ENCODE assay signal across 1 cellular context in the genomic region with DNA sequence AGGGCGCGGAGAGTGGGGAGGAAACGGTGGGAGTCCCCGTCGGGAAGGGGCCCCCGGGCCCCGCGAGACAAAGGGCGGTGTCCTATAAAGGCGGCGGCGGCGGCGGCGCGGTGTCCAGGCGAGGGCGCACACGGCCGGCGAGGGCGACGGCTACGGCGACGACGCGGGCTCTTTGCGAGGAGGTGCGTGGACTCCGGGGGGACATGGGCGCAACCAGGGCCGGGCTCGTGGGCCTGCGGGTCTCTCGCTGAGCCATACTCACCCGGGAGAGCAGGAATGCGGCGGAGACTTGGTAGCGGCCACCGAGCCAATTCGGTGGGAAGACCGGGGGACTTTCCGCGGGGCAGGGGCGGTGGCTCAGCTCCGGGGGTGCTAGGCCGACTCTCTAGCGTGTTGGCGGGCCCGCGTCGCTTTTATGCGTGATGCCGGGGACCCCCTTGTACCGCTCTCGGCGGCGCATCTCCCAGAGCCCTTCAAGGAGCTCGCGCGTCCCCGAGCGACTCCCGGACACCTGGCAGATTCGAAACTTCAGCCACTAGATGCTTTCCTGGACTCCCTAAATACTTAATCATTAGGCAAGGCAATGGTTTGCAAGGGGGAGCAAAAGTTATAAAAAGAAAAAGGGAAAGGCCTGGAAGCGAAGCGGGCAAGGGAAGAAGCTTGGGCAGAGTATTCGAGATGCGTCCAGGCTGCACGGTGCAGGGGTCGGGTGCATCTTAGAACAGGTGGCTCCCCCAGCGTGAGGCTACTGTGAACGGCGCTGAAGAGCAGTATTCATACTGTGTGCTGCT.
A peak's percentile ranks its signal among the peaks of the same experiment; 100 is the strongest.
TF ChIP-seq lines count a peak whose summit lies in the region.

No MANE protein-coding gene starts in this region.

TF ChIP-seq in HepG2, 621 proteins besides CTCF, POLR2A, EP300 and RAD21 (continued from another document and continues in another):
- TF ChIP-seq HNF1B (CRISPR knock-in tag; IDR thresholded peaks at IDR 0.05) (no peak), SMYD3 (CRISPR knock-in tag; IDR thresholded peaks at IDR 0.05) (no peak), NFE2L2 (IDR thresholded peaks at IDR 0.05; ENCODE audit: low read length) (no peak), IRX3 (CRISPR knock-in tag; IDR thresholded peaks at IDR 0.05; ENCODE audit: borderline replicate concordance, low read depth) (no peak; the same call in 1 of the 2 replicates), RELA (CRISPR knock-in tag; IDR thresholded peaks at IDR 0.05) (no peak), ZNF44 (CRISPR knock-in tag; IDR thresholded peaks at IDR 0.05) (0 out of 2 replicates have a peak, but pooled peaks have one; percentile 49), E2F1 (CRISPR knock-in tag; IDR thresholded peaks at IDR 0.05) (no peak), ARNT2 (CRISPR knock-in tag; IDR thresholded peaks at IDR 0.05; ENCODE audit: low read depth) (peak; percentile 67; the same call in 1 of the 2 replicates), ATM (IDR thresholded peaks at IDR 0.05; ENCODE audit: borderline replicate concordance) (no peak), ZNF776 (CRISPR knock-in tag; IDR thresholded peaks at IDR 0.05) (peak; percentile 64; the same call in 1 of the 2 replicates), ZHX2 (IDR thresholded peaks at IDR 0.05; ENCODE audit: low read depth) (no peak), ZHX2 (CRISPR knock-in tag; IDR thresholded peaks at IDR 0.05; ENCODE audit: borderline replicate concordance) (no peak), NR2F6 (IDR thresholded peaks at IDR 0.05) (no peak), NR2F6 (CRISPR knock-in tag; IDR thresholded peaks at IDR 0.05) (no peak), PCBP1 (IDR thresholded peaks at IDR 0.05; ENCODE audit: borderline replicate concordance, low read depth, low read length) (no peak), ZSCAN20 (CRISPR knock-in tag; IDR thresholded peaks at IDR 0.05; ENCODE audit: borderline replicate concordance) (no peak; the same call in 1 of the 2 replicates), BRD4 (CRISPR knock-in tag; IDR thresholded peaks at IDR 0.05) (no peak), ZNF441 (CRISPR knock-in tag; IDR thresholded peaks at IDR 0.05; ENCODE audit: borderline replicate concordance) (0 out of 2 replicates have a peak, but pooled peaks have one; percentile 39), ZNF777 (CRISPR knock-in tag; IDR thresholded peaks at IDR 0.05) (peak; percentile 83), LCORL (IDR thresholded peaks at IDR 0.05) (no peak), LCORL (CRISPR knock-in tag; IDR thresholded peaks at IDR 0.05) (no peak), ZNF644 (CRISPR knock-in tag; IDR thresholded peaks at IDR 0.05; ENCODE audit: low read depth) (no peak), ZNF670 (CRISPR knock-in tag; IDR thresholded peaks at IDR 0.05; ENCODE audit: borderline replicate concordance) (no peak)
- TF ChIP-seq, protein P1, sequence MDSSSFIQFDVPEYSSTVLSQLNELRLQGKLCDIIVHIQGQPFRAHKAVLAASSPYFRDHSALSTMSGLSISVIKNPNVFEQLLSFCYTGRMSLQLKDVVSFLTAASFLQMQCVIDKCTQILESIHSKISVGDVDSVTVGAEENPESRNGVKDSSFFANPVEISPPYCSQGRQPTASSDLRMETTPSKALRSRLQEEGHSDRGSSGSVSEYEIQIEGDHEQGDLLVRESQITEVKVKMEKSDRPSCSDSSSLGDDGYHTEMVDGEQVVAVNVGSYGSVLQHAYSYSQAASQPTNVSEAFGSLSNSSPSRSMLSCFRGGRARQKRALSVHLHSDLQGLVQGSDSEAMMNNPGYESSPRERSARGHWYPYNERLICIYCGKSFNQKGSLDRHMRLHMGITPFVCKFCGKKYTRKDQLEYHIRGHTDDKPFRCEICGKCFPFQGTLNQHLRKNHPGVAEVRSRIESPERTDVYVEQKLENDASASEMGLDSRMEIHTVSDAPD (CRISPR knock-in tag; IDR thresholded peaks at IDR 0.05): no peak
- TF ChIP-seq, protein P2, sequence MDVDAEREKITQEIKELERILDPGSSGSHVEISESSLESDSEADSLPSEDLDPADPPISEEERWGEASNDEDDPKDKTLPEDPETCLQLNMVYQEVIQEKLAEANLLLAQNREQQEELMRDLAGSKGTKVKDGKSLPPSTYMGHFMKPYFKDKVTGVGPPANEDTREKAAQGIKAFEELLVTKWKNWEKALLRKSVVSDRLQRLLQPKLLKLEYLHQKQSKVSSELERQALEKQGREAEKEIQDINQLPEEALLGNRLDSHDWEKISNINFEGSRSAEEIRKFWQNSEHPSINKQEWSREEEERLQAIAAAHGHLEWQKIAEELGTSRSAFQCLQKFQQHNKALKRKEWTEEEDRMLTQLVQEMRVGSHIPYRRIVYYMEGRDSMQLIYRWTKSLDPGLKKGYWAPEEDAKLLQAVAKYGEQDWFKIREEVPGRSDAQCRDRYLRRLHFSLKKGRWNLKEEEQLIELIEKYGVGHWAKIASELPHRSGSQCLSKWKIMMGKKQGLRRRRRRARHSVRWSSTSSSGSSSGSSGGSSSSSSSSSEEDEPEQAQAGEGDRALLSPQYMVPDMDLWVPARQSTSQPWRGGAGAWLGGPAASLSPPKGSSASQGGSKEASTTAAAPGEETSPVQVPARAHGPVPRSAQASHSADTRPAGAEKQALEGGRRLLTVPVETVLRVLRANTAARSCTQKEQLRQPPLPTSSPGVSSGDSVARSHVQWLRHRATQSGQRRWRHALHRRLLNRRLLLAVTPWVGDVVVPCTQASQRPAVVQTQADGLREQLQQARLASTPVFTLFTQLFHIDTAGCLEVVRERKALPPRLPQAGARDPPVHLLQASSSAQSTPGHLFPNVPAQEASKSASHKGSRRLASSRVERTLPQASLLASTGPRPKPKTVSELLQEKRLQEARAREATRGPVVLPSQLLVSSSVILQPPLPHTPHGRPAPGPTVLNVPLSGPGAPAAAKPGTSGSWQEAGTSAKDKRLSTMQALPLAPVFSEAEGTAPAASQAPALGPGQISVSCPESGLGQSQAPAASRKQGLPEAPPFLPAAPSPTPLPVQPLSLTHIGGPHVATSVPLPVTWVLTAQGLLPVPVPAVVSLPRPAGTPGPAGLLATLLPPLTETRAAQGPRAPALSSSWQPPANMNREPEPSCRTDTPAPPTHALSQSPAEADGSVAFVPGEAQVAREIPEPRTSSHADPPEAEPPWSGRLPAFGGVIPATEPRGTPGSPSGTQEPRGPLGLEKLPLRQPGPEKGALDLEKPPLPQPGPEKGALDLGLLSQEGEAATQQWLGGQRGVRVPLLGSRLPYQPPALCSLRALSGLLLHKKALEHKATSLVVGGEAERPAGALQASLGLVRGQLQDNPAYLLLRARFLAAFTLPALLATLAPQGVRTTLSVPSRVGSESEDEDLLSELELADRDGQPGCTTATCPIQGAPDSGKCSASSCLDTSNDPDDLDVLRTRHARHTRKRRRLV (CRISPR knock-in tag; IDR thresholded peaks at IDR 0.05): no peak
- TF ChIP-seq, protein P3, sequence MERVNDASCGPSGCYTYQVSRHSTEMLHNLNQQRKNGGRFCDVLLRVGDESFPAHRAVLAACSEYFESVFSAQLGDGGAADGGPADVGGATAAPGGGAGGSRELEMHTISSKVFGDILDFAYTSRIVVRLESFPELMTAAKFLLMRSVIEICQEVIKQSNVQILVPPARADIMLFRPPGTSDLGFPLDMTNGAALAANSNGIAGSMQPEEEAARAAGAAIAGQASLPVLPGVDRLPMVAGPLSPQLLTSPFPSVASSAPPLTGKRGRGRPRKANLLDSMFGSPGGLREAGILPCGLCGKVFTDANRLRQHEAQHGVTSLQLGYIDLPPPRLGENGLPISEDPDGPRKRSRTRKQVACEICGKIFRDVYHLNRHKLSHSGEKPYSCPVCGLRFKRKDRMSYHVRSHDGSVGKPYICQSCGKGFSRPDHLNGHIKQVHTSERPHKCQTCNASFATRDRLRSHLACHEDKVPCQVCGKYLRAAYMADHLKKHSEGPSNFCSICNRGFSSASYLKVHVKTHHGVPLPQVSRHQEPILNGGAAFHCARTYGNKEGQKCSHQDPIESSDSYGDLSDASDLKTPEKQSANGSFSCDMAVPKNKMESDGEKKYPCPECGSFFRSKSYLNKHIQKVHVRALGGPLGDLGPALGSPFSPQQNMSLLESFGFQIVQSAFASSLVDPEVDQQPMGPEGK (CRISPR knock-in tag; IDR thresholded peaks at IDR 0.05): peak; percentile 83
- TF ChIP-seq, protein P4, sequence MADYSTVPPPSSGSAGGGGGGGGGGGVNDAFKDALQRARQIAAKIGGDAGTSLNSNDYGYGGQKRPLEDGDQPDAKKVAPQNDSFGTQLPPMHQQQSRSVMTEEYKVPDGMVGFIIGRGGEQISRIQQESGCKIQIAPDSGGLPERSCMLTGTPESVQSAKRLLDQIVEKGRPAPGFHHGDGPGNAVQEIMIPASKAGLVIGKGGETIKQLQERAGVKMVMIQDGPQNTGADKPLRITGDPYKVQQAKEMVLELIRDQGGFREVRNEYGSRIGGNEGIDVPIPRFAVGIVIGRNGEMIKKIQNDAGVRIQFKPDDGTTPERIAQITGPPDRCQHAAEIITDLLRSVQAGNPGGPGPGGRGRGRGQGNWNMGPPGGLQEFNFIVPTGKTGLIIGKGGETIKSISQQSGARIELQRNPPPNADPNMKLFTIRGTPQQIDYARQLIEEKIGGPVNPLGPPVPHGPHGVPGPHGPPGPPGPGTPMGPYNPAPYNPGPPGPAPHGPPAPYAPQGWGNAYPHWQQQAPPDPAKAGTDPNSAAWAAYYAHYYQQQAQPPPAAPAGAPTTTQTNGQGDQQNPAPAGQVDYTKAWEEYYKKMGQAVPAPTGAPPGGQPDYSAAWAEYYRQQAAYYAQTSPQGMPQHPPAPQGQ (CRISPR knock-in tag; IDR thresholded peaks at IDR 0.05; ENCODE audit: borderline replicate concordance): no peak
